7 cellular contexts compared by ENCODE assay signal in the genomic region with DNA sequence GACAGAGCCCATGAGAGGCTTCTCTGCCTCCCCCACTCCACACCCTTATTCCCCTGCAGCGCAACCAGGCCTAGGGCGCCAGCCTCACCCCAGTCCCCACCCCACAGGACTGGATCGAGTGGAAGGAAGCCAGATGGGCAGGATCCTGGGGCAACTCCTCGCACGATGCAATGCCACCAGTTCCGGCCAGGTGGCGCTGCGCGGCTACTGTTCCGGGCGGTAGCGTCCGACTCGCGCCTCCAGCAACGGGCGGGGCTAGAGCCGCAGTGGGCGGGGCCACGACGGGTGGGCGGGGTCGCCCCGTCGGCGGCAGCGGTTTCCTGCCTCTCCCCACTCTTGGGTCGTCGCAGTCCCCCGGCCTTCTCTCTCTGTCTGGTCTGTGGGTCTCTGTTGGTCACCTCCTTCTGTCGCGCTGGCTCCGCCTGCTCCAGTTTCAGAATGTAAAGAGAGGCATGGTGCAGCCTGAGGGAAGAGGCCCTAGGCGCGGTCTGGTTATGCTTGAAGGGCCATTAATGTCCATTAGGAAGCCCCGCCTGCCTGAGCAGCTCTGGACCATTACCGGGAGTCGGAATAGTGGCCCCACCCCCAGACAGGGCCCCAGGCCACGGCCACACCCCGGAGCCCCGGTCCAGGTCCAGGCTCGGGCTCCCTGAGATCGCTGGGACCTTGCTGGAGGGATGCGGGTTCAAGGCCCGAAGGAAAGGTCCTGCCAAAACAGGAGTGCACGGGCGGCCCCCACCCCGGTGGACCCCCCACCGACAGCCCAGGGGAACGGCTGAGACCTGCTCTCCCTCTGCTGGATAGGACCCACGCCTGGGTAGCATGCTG.
A peak's percentile ranks its signal among the peaks of the same experiment; 100 is the strongest.
DNase-seq lines count a peak whose midpoint lies in the region; ATAC-seq and TF ChIP-seq lines count a peak whose summit lies in the region.

No MANE protein-coding gene starts in this region.

- DNase-seq in GM13977 (ENCODE audit: low spot score), result peak; percentile 100
- peak; percentile 66 for DNase-seq in NCI-H2196 treated with DMSO at 0.1 percent for 48 hours (lab: John Stamatoyannopoulos, UW; ENCODE audit: unreplicated experiment)
- peak; percentile 97 for DNase-seq in activated CD4-positive, CD25-positive, alpha-beta regulatory T cell treated with anti-CD3 and anti-CD28 coated beads, Interleukin-2, amount 50 U/mL, for 72 hours
- DNase-seq in cerebellar cortex (ENCODE audit: low spot score), result peak; percentile 89
- DNase-seq in kidney glomerular epithelial cell (lab: John Stamatoyannopoulos, UW), result peak; percentile 81
- DNase-seq in stimulated activated CD4-positive, alpha-beta T cell treated with anti-CD3 and anti-CD28 coated beads, Interleukin-15, amount 100 ng/mL, for 48 hours (ENCODE audit: low read depth in 2 of 2), result peak; percentile 85 to 94

- peak; percentile 59 for ATAC-seq in HG02973 (IDR thresholded peaks at IDR 0.05; ENCODE audit: unreplicated experiment)

- in situ Hi-C loops in GM13977 (cut with MboI; ENCODE audit: low pct_unique_long_range_greater_than_20kb, low sequenced_read_pairs, unreplicated experiment), result loop anchor here (5.0 kb wide), 1 partner anchor 119 kb away; no protein-coding TSS in a partner anchor

- TF ChIP-seq CTCF in GM13977 (IDR thresholded peaks at IDR 0.05; ENCODE audit: extremely low read depth, insufficient read depth, missing control alignments), result peak; percentile 94

Comparison
In these comparisons a context has a peak if more than half of its experiments do, and no peak if none do; other contexts are left out.
1. Peak in every context shown above with its lines: DNase-seq and ATAC-seq.